ENCODE assay signal across 1 cellular context in genomic region chr1:160116277-160117147, GRCh38.
TF ChIP-seq lines count a peak whose summit lies in the region.

No MANE protein-coding gene starts in this region.

TF ChIP-seq in H1, 55 proteins besides CTCF, POLR2A, EP300 and RAD21:
- TF ChIP-seq CBX8 (IDR thresholded peaks at IDR 0.05; ENCODE audit: borderline replicate concordance, low read depth, low read length) (no peak), TBP (IDR thresholded peaks at IDR 0.05; ENCODE audit: low read depth, low read length) (no peak), CHD7 (IDR thresholded peaks at IDR 0.05; ENCODE audit: insufficient replicate concordance, low read length) (no peak), E2F6 (IDR thresholded peaks at IDR 0.05) (no peak), ATF2 (IDR thresholded peaks at IDR 0.05; ENCODE audit: low read length) (no peak), ATF3 (IDR thresholded peaks at IDR 0.05; ENCODE audit: insufficient read depth, low read depth, low read length) (no peak), FOSL1 (IDR thresholded peaks at IDR 0.05; ENCODE audit: insufficient read depth, low read depth, low read length) (no peak), USF2 (IDR thresholded peaks at IDR 0.05; ENCODE audit: low read length) (no peak), SIX5 (IDR thresholded peaks at IDR 0.05; ENCODE audit: low read depth, low read length) (no peak), SRF (IDR thresholded peaks at IDR 0.05; ENCODE audit: low read depth, low read length) (no peak), YY1 (IDR thresholded peaks at IDR 0.05; ENCODE audit: low read depth, low read length) (no peak), CTBP2 (IDR thresholded peaks at IDR 0.05; ENCODE audit: borderline replicate concordance, insufficient read depth, insufficient read length, low read length) (no peak), BCL11A (IDR thresholded peaks at IDR 0.05; ENCODE audit: low read depth in 2 of 2, low read length in 2 of 2) (no peak), MAFK (IDR thresholded peaks at IDR 0.05; ENCODE audit: low read depth, low read length) (no peak), HDAC2 (IDR thresholded peaks at IDR 0.05; ENCODE audit: borderline replicate concordance in 1 of 2, low read depth in 2 of 2, low read length in 2 of 2) (no peak), RBBP5 (IDR thresholded peaks at IDR 0.05; ENCODE audit: borderline replicate concordance, low read depth, low read length) (no peak), TCF12 (IDR thresholded peaks at IDR 0.05; ENCODE audit: low read depth, low read length) (no peak), CHD2 (IDR thresholded peaks at IDR 0.05; ENCODE audit: low read length) (no peak)
